15 cellular contexts compared by ENCODE assay signal in genomic region chr14:32370720-32371119, GRCh38. TPM values are rescaled to one million over a fixed set of nuclear protein-coding genes. Genes with fewer than 3 reads are reported as not detected.
DNase-seq lines count a peak whose midpoint lies in the region; ATAC-seq, FAIRE-seq and TF ChIP-seq lines count a peak whose summit lies in the region.
"Had no signal": no experiment of that assay in that cellular context is flagged by ENCODE, and none has a peak within 500 bp of the region (broad histone marks: within the 10 kb centered on the region; RNA-seq: fewer than 3 reads in every experiment).

No MANE protein-coding gene starts in this region.

- H3K4me3 Mint-ChIP-seq in naive thymus-derived CD8-positive, alpha-beta T cell = no peak overlapping the region
- H3K4me3 Mint-ChIP-seq: CD4-positive, alpha-beta T cell; dendritic cell treated with granulocyte-macrophage colony-stimulating factor and Interleukin-4, amounts not matched to agents 40 ng/mL and 50 ng/mL, for 4 days; T-helper 2 cell treated with Interferon-gamma antibody and Interleukin-4, amounts not matched to agents 5 μg/mL and 100 μg/mL, for 36 hours had no signal

- ATAC-seq in naive thymus-derived CD8-positive, alpha-beta T cell = no peak
- ATAC-seq: GM12878 had no signal

- no peaks in the 10 kb centered on the region for H3K36me3 Mint-ChIP-seq in naive thymus-derived CD8-positive, alpha-beta T cell

- no peaks in the 10 kb centered on the region for H4K20me1 ChIP-seq in keratinocyte (ENCODE audit: control insufficient read depth, extremely low read depth, insufficient read depth, low read length)

- peak; percentile 43 for DNase-seq in AG04450 (ENCODE audit: low read depth, low spot score)
- peak; percentile 45 for DNase-seq in HS-27A (ENCODE audit: low read depth)
- DNase-seq in astrocyte of the hippocampus (ENCODE audit: low read depth, low spot score) = peak; percentile 59
- DNase-seq in keratinocyte (ENCODE audit: low read depth, low spot score) = peak; percentile 48
- DNase-seq in COR-L47 (lab: John Stamatoyannopoulos, UW) = no peak
- no peak for DNase-seq in right atrium auricular region (ENCODE audit: low spot score)
- no peak for DNase-seq in DMS79 (lab: John Stamatoyannopoulos, UW)
- DNase-seq in naive thymus-derived CD8-positive, alpha-beta T cell = no peak
- DNase-seq: CD4-positive, alpha-beta T cell; NCI-H524 treated with DMSO at 0.1 percent for 48 hours had no signal

- dilution Hi-C loops in keratinocyte (cut with MboI; ENCODE audit: extremely low pct_ligation_motif_present, low sequenced_read_pairs) = no loop called here

- H3K4me3 ChIP-seq in AG04450 (ENCODE audit: low read depth, low read length) = no peak overlapping the region
- H3K4me3 ChIP-seq in keratinocyte (ENCODE audit: control insufficient read depth in 2 of 3, extremely low read depth in 1 of 3, insufficient read depth in 2 of 3, low read depth in 1 of 3, low read length in 3 of 3) = no peak overlapping the region
- no peak overlapping the region for H3K4me3 ChIP-seq in right atrium auricular region
- H3K4me3 ChIP-seq: GM12878 had no signal

- no peaks in the 10 kb centered on the region for H3K36me3 ChIP-seq in keratinocyte (ENCODE audit: control insufficient read depth in 2 of 2, extremely low read depth in 1 of 2, insufficient read depth in 2 of 2, low read length in 2 of 2)
- H3K36me3 ChIP-seq in right atrium auricular region = no peaks in the 10 kb centered on the region

- peak overlapping the region; percentile 65 for H3K4me2 ChIP-seq in keratinocyte (ENCODE audit: control insufficient read depth, extremely low read depth, insufficient read depth, low read depth, low read length)
- H3K4me2 ChIP-seq: KMS-11 had no signal

- POLR2A ChIA-PET in AG04450 (lab: Yijun Ruan, JAX) = no interaction called here
- POLR2A ChIA-PET in naive thymus-derived CD8-positive, alpha-beta T cell (lab: Charles Lee) = no interaction called here

- FAIRE-seq in keratinocyte (lab: Jason Lieb, UNC) = peak; percentile 76

- H3K79me2 ChIP-seq in keratinocyte (ENCODE audit: control insufficient read depth, insufficient read depth, low read length) = no peaks in the 10 kb centered on the region

- H2AFZ ChIP-seq in keratinocyte (ENCODE audit: control insufficient read depth, low read length) = peak overlapping the region; percentile 37
- H2AFZ ChIP-seq: parathyroid adenoma had no signal

- H3K9me1 ChIP-seq in keratinocyte (ENCODE audit: control insufficient read depth, extremely low read depth, insufficient read depth, low read length) = no peaks in the 10 kb centered on the region

- CTCF ChIA-PET in AG04450 (lab: Charles Lee) = interaction anchor here (1.3 to 1.6 kb wide), 2 partner anchors 12 to 143 kb away, joined by 4 read pairs; no protein-coding TSS in a partner anchor

- TF ChIP-seq CTCF in AG04450 (IDR thresholded peaks at IDR 0.05; ENCODE audit: low read depth, low read length) = no peak
- TF ChIP-seq CTCF in keratinocyte (optimal IDR thresholded peaks at IDR 0.05 in 1 of 3, IDR thresholded peaks at IDR 0.05 in 1 of 3, conservative IDR thresholded peaks at IDR 0.05 in 1 of 3; ENCODE audit: extremely low read depth in 1 of 3, insufficient read depth in 2 of 3, low read length in 3 of 3) = no peak
- no peak for TF ChIP-seq CTCF in right atrium auricular region (IDR thresholded peaks at IDR 0.05)

- H3K9ac ChIP-seq in keratinocyte (ENCODE audit: control insufficient read depth, extremely low read depth, insufficient read depth, low read length) = peak overlapping the region; percentile 44
- H3K9ac ChIP-seq: KMS-11, parathyroid adenoma had no signal

- H3K27ac ChIP-seq in AG04450 (ENCODE audit: low read depth, low read length) = no peak overlapping the region
- H3K27ac ChIP-seq in keratinocyte (ENCODE audit: control insufficient read depth, insufficient read depth, low read length) = peak overlapping the region; percentile 86
- H3K27ac ChIP-seq in right atrium auricular region = no peak overlapping the region
- H3K27ac ChIP-seq: KMS-11, parathyroid adenoma had no signal

- peaks cover 0 to 1% (median 0%) of the 10 kb centered on the region in 9 donors for H3K9me3 Mint-ChIP-seq in naive thymus-derived CD8-positive, alpha-beta T cell
- H3K9me3 Mint-ChIP-seq: CD4-positive, alpha-beta T cell; dendritic cell treated with granulocyte-macrophage colony-stimulating factor and Interleukin-4, amounts not matched to agents 40 ng/mL and 50 ng/mL, for 4 days; T-helper 2 cell treated with Interferon-gamma antibody and Interleukin-4, amounts not matched to agents 5 μg/mL and 100 μg/mL, for 36 hours had no signal

- H3K9me3 ChIP-seq in AG04450 (ENCODE audit: control insufficient read depth, insufficient read depth, low read length) = no peaks in the 10 kb centered on the region
- H3K9me3 ChIP-seq in keratinocyte (ENCODE audit: control insufficient read depth, low read depth, low read length) = no peaks in the 10 kb centered on the region
- no peaks in the 10 kb centered on the region for H3K9me3 ChIP-seq in right atrium auricular region

- H3K27ac Mint-ChIP-seq in naive thymus-derived CD8-positive, alpha-beta T cell = no peak overlapping the region
- H3K27ac Mint-ChIP-seq: CD4-positive, alpha-beta T cell; dendritic cell treated with granulocyte-macrophage colony-stimulating factor and Interleukin-4, amounts not matched to agents 40 ng/mL and 50 ng/mL, for 4 days; T-helper 2 cell treated with Interferon-gamma antibody and Interleukin-4, amounts not matched to agents 5 μg/mL and 100 μg/mL, for 36 hours had no signal

- H3K4me1 Mint-ChIP-seq in naive thymus-derived CD8-positive, alpha-beta T cell = no peaks in the 10 kb centered on the region

- H3K27me3 Mint-ChIP-seq in naive thymus-derived CD8-positive, alpha-beta T cell = peaks cover 0 to 17% (median 0%) of the 10 kb centered on the region in 5 donors
- H3K27me3 Mint-ChIP-seq: CD4-positive, alpha-beta T cell; dendritic cell treated with granulocyte-macrophage colony-stimulating factor and Interleukin-4, amounts not matched to agents 40 ng/mL and 50 ng/mL, for 4 days had no signal

- H3K4me1 ChIP-seq in keratinocyte (ENCODE audit: control insufficient read depth, extremely low read depth, insufficient read depth, low read length) (peaks cover 70% of the 10 kb centered on the region), right atrium auricular region (peaks cover 0 to 18% of the 10 kb centered on the region in 2 donors)
- H3K4me1 ChIP-seq: parathyroid adenoma had no signal

- no peaks in the 10 kb centered on the region for H3K27me3 ChIP-seq in AG04450 (ENCODE audit: control insufficient read depth, insufficient read depth, low read length)
- no peaks in the 10 kb centered on the region for H3K27me3 ChIP-seq in keratinocyte (ENCODE audit: control insufficient read depth, extremely low read depth, insufficient read depth, low read length)
- H3K27me3 ChIP-seq in right atrium auricular region = no peaks in the 10 kb centered on the region

RNA-seq across cellular contexts. Expression of gene AKAP6, which starts 41.6 kb away (rescaled TPM):
- polyA plus RNA-seq in AG04450 (2011; rRNA removed) = 0.78 and 1.3 TPM in 2 replicates
- polyA minus RNA-seq in AG04450 (2011; rRNA and poly(A)+ RNA removed) = 2.5 and 3.7 TPM in 2 replicates
- 1.3 to 2.6 TPM (median 2.0 TPM) in 3 replicates for polyA plus RNA-seq in keratinocyte
- polyA plus RNA-seq in keratinocyte (2011; ENCODE audit: low read depth) = 2.0 TPM
- polyA plus RNA-seq in keratinocyte (2011; cell fraction: cytosol; rRNA removed) = 1.6 and 2.4 TPM in 2 replicates
- 4.0 and 4.2 TPM in 2 replicates for polyA plus RNA-seq in keratinocyte (2011; cell fraction: nucleus; rRNA removed)
- polyA plus RNA-seq in keratinocyte (2012; ENCODE audit: low replicate concordance) = 0.78 and 1.7 TPM in 2 replicates
- polyA minus RNA-seq in keratinocyte = 2.3 to 13.4 TPM (median 11.1 TPM) in 3 replicates
- 2.5 TPM for polyA minus RNA-seq in keratinocyte (2011; cell fraction: cytosol; rRNA and poly(A)+ RNA removed)
- polyA minus RNA-seq in keratinocyte (2011; cell fraction: nucleus; rRNA and poly(A)+ RNA removed) = 13.6 and 23.6 TPM in 2 replicates
- 100 to 1,000 TPM; 112 to 117 TPM for total RNA-seq in right atrium auricular region
- total RNA-seq in naive thymus-derived CD8-positive, alpha-beta T cell = 1 to 10 TPM; 3.3 to 4.6 TPM
- 1 to 10 TPM; 1.4 to 3.2 (median 1.5) TPM for polyA plus RNA-seq in naive thymus-derived CD8-positive, alpha-beta T cell

Comparison
In these comparisons a context has a peak if more than half of its experiments do, and no peak if none do; other contexts are left out.
1. DNase-seq: peak in AG04450 (single experiment), HS-27A (single experiment), astrocyte of the hippocampus (single experiment) and keratinocyte (single experiment); none in COR-L47 (single experiment), right atrium auricular region (single experiment), DMS79 (single experiment) and naive thymus-derived CD8-positive, alpha-beta T cell (0 of 10).